Comparison of ENCODE assay signal across 9 cellular contexts in the genomic region with DNA sequence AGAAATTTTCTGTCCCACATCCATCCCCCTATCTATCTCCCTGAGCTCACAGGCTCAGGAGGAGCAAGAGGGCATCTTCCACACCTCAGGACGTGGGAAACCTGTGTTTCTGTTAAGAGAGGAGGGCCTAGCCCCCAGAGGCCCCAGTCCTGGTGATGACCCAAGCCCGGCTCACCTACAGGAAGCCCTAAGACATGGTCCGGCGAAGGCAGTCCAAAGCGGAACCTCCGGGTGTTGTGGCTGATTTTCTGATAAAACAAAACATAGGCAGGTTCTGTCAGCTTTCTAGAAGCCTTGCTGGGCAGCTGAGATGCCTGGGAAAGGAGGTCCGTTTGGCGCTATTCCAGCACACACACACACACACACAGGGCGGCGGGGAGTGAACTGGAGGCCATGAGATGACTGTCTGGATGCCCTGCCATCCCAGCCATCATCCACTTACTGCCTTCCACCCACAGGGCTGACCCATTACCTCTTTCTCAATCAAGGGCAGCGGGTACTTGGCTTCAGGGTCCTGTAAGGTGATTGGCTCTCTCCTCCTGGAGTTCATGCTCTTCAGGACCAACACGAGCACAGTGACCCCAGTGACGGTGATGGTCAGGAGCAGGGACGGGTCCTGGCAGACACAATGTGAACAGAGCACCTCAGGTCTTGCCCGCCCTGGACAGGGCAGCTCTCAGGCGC. TPM values are rescaled to one million over a fixed set of nuclear protein-coding genes. Genes with fewer than 3 reads are reported as not detected.
DNase-seq lines count a peak whose midpoint lies in the region; ATAC-seq, FAIRE-seq and TF ChIP-seq lines count a peak whose summit lies in the region.
"Had no signal": no experiment of that assay in that cellular context is flagged by ENCODE, and none has a peak within 500 bp of the region (broad histone marks: within the 10 kb centered on the region; RNA-seq: fewer than 3 reads in every experiment).

No MANE protein-coding gene starts in this region.

- DNase-seq in esophagus squamous epithelium (lab: John Stamatoyannopoulos, UW) (no peak), H54 (ENCODE audit: insufficient read length, low spot score) (no peak), hippocampal formation (lab: John Stamatoyannopoulos, UW) (no peak), EL (no peak)
- DNase-seq in stimulated activated naive B cell treated with anti-CD40 and anti-IgM and Interleukin-4, amounts not matched to agents 10 μg/mL and 1 μg/mL and 100 μg/mL, for 72 hours = no peak

- H3K27me3 ChIP-seq in esophagus squamous epithelium = peaks cover 0 to 40% (median 0%) of the 10 kb centered on the region in 4 donors

- no peak for TF ChIP-seq CTCF in esophagus squamous epithelium (IDR thresholded peaks at IDR 0.05)

- H3K36me3 ChIP-seq in esophagus squamous epithelium = peaks cover 0 to 13% (median 0%) of the 10 kb centered on the region in 3 donors

- ATAC-seq in GM18907 (IDR thresholded peaks at IDR 0.05; ENCODE audit: unreplicated experiment) (peak; percentile 35), HG03045 (IDR thresholded peaks at IDR 0.05; ENCODE audit: unreplicated experiment) (peak; percentile 3), HG02938 (IDR thresholded peaks at IDR 0.05; ENCODE audit: unreplicated experiment) (no peak)
- peak; percentile 3 to 28 for ATAC-seq in stimulated activated naive B cell treated with anti-CD40 and anti-IgM and Interleukin-4, amounts not matched to agents 10 μg/mL and 1 μg/mL and 100 μg/mL, for 72 hours (replicated peaks)

- H3K4me3 Mint-ChIP-seq in stimulated activated naive B cell treated with anti-CD40 and anti-IgM and Interleukin-4, amounts not matched to agents 10 μg/mL and 1 μg/mL and 100 μg/mL, for 72 hours = peak overlapping the region; percentile 43 to 51

- intact Hi-C loops in esophagus squamous epithelium (cut with DNase I) = no loop called here

- peaks cover 31 to 65% of the 10 kb centered on the region in 2 donors for H3K27me3 Mint-ChIP-seq in stimulated activated naive B cell treated with anti-CD40 and anti-IgM and Interleukin-4, amounts not matched to agents 10 μg/mL and 1 μg/mL and 100 μg/mL, for 72 hours

- peaks cover 0 to 14% of the 10 kb centered on the region in 2 donors for H3K36me3 Mint-ChIP-seq in stimulated activated naive B cell treated with anti-CD40 and anti-IgM and Interleukin-4, amounts not matched to agents 10 μg/mL and 1 μg/mL and 100 μg/mL, for 72 hours
- H3K36me3 Mint-ChIP-seq: activated naive CD4-positive, alpha-beta T cell treated with anti-CD3 and anti-CD28 coated beads, Interleukin-2, amount 50 U/mL, for 24 hours had no signal

- H3K27ac ChIP-seq in esophagus squamous epithelium = peak overlapping the region; percentile 77 to 90 (median 83)

- peaks cover 22 to 29% of the 10 kb centered on the region in 2 donors for H3K4me1 Mint-ChIP-seq in stimulated activated naive B cell treated with anti-CD40 and anti-IgM and Interleukin-4, amounts not matched to agents 10 μg/mL and 1 μg/mL and 100 μg/mL, for 72 hours

- H3K27ac Mint-ChIP-seq in stimulated activated naive B cell treated with anti-CD40 and anti-IgM and Interleukin-4, amounts not matched to agents 10 μg/mL and 1 μg/mL and 100 μg/mL, for 72 hours = peak overlapping the region; percentile 82
- H3K27ac Mint-ChIP-seq: activated naive CD4-positive, alpha-beta T cell treated with anti-CD3 and anti-CD28 coated beads, Interleukin-2, amount 50 U/mL, for 24 hours had no signal

- H3K9me3 ChIP-seq in esophagus squamous epithelium = no peaks in the 10 kb centered on the region

- peaks cover 18 to 79% (median 18%) of the 10 kb centered on the region in 3 donors for H3K4me1 ChIP-seq in esophagus squamous epithelium

- peak overlapping the region in 2 of 4 donors; percentile 68 to 75 for H3K4me3 ChIP-seq in esophagus squamous epithelium

- no peak for FAIRE-seq in H54 (lab: Jason Lieb, UNC)

- peaks cover 6 to 8% of the 10 kb centered on the region in 2 donors for H3K9me3 Mint-ChIP-seq in stimulated activated naive B cell treated with anti-CD40 and anti-IgM and Interleukin-4, amounts not matched to agents 10 μg/mL and 1 μg/mL and 100 μg/mL, for 72 hours
- H3K9me3 Mint-ChIP-seq: activated naive CD4-positive, alpha-beta T cell treated with anti-CD3 and anti-CD28 coated beads, Interleukin-2, amount 50 U/mL, for 24 hours had no signal

- no peak for TF ChIP-seq POLR2A in esophagus squamous epithelium (IDR thresholded peaks at IDR 0.05)
- TF ChIP-seq POLR2A in H54 (IDR thresholded peaks at IDR 0.05; ENCODE audit: low read depth, low read length) = no peak

- WGBS in esophagus squamous epithelium, 2 donors = 86 to 88% methylated on average over 8 to 11 of the region's 16 CpGs

RNA-seq across cellular contexts. Expression of gene CYB5R2, which starts 0.9 kb away (rescaled TPM):
- total RNA-seq in esophagus squamous epithelium = 10 to 100 TPM in 3 of 4 donors, 1 to 10 TPM in 1; 7.6 to 56.9 (median 18.0) TPM

RNA-seq across cellular contexts. Expression of gene OVCH2, which starts 33.9 kb away (rescaled TPM):
- 1 to 10 TPM in 1 of 4 donors, under 1 TPM in 1, not detected in 2; 0.21 to 2.1 TPM for total RNA-seq in esophagus squamous epithelium
